ENCODE assay signal across 8 cellular contexts in the genomic region with DNA sequence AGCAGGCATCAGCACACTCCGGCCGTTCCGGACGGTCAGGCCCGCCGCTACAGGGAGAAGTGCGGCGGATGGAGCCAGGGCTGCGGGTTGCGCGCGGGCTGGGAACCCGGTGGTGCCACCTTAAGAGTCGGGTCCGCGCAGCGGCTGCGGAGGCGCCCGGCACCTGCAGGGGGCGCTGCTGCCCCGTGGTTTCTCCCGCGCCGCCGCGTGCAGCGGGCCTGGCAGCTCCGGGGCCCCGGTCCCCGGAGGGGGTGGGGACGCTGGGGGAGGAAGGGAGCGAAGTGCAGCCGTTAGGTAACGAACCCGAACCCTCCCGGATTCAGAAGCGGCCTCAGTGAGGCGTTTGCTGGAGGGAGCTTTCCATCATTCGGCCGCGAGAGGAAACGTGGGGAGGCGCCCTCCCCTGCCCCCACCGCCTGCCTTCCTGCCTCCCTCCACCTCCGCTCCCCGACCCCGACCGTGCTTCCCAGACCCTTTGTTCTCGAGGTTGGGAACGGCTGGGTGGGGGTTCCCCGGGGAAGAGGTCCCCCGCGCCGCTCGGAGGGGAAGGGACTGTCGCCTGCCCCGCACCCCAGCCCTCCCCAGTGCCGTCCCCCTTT. TPM values are rescaled to one million over a fixed set of nuclear protein-coding genes. Genes with fewer than 3 reads are reported as not detected.
A peak's percentile ranks its signal among the peaks of the same experiment; 100 is the strongest.
DNase-seq lines count a peak whose midpoint lies in the region; ATAC-seq and TF ChIP-seq lines count a peak whose summit lies in the region.

No MANE protein-coding gene starts in this region.

- H3K79me2 ChIP-seq in GM23338 (replicated peaks; ENCODE audit: insufficient read depth) (peaks cover 4% of the 10 kb centered on the region; the same call in 1 of the 2 replicates), SU-DHL-6 (ENCODE audit: insufficient read depth, low read length) (no peaks in the 10 kb centered on the region)

- H3K9me3 ChIP-seq in SU-DHL-6 (ENCODE audit: insufficient read depth, low read length) (no peaks in the 10 kb centered on the region), adrenal gland (replicated peaks in 1 of 3) (no peaks in the 10 kb centered on the region)

- H3K9me3 Mint-ChIP-seq in GM23338 (no peaks in the 10 kb centered on the region), progenitor cell of endocrine pancreas (ENCODE audit: low read depth) (no peaks in the 10 kb centered on the region)

- H3K9me2 ChIP-seq in GM23338 (ENCODE audit: insufficient read depth) (no peaks in the 10 kb centered on the region), SU-DHL-6 (replicated peaks; ENCODE audit: insufficient read depth, low read length) (no peaks in the 10 kb centered on the region)

- H3K27me3 ChIP-seq in GM23338 (ENCODE audit: insufficient read depth) (peaks cover 54% of the 10 kb centered on the region), SU-DHL-6 (ENCODE audit: low read length) (no peaks in the 10 kb centered on the region), adrenal gland (no peaks in the 10 kb centered on the region)

- H3K27ac Mint-ChIP-seq in GM23338 = 0 out of 2 replicates have a peak overlapping the region, but pooled peaks have one; percentile 73
- peak overlapping the region; percentile 88 for H3K27ac Mint-ChIP-seq in progenitor cell of endocrine pancreas

- peak; percentile 73 to 88 for TF ChIP-seq CTCF in GM23338 (conservative IDR thresholded peaks at IDR 0.05; ENCODE audit: low read depth in 2 of 2)
- TF ChIP-seq CTCF in SU-DHL-6 (IDR thresholded peaks at IDR 0.05; ENCODE audit: insufficient read depth, low read length, poor library complexity, severe bottlenecking) = peak; percentile 84
- TF ChIP-seq CTCF in adrenal gland (IDR thresholded peaks at IDR 0.05) = peak; percentile 71 to 99 (median 92)
- peak; percentile 99 for TF ChIP-seq CTCF in progenitor cell of endocrine pancreas (IDR thresholded peaks at IDR 0.05; ENCODE audit: unreplicated experiment)

- H3K4me3 ChIP-seq in GM08714 (ENCODE audit: low read length) = peak overlapping the region; percentile 74
- peak overlapping the region; percentile 76 for H3K4me3 ChIP-seq in GM23338
- peak overlapping the region; percentile 57 for H3K4me3 ChIP-seq in SU-DHL-6 (ENCODE audit: insufficient read depth, low read length, poor library complexity, severe bottlenecking)
- peak overlapping the region; percentile 41 to 87 (median 62) for H3K4me3 ChIP-seq in adrenal gland

- H3K4me3 Mint-ChIP-seq in GM23338 = peak overlapping the region; percentile 81
- peak overlapping the region; percentile 80 for H3K4me3 Mint-ChIP-seq in progenitor cell of endocrine pancreas (ENCODE audit: low read depth)

- intact Hi-C loops in adrenal gland (cut with DNase I) (loop anchor here (2.0 to 10.0 kb wide), 3 partner anchors 217 to 459 kb away; no protein-coding TSS in a partner anchor), left cardiac atrium (cut with DNase I) (loop anchor here (2.0 to 10.0 kb wide), 7 partner anchors 37 to 469 kb away; a partner anchor contains a TSS)

- TF ChIP-seq POLR2A in adrenal gland (IDR thresholded peaks at IDR 0.05) = peak in 1 of 2 donors; percentile 77

- WGBS in adrenal gland, 4 donors = 0 to 1% (median 0%) methylated on average over 3 to 59 of the region's 59 CpGs

- DNase-seq in GM23338 (ENCODE audit: low spot score) (peak; percentile 95), LHCN-M2 (ENCODE audit: low read depth) (peak; percentile 71), adrenal gland (peak; percentile 84 to 94 (median 88)), left cardiac atrium (peak; percentile 88), progenitor cell of endocrine pancreas (ENCODE audit: low spot score, unreplicated experiment) (peak; percentile 95), ureter (ENCODE audit: low spot score) (peak; percentile 90)

- H3K36me3 ChIP-seq in GM23338 (ENCODE audit: insufficient read depth) (no peaks in the 10 kb centered on the region), SU-DHL-6 (ENCODE audit: low read length) (no peaks in the 10 kb centered on the region), adrenal gland (replicated peaks in 1 of 2) (no peaks in the 10 kb centered on the region)

- ATAC-seq in GM23338 (peak; percentile 55), left cardiac atrium (peak; percentile 80 to 87)

- H3K27ac ChIP-seq in GM23338 (ENCODE audit: low read depth) = peak overlapping the region; percentile 88
- peak overlapping the region; percentile 1; the same call in 1 of the 2 replicates for H3K27ac ChIP-seq in SU-DHL-6 (ENCODE audit: low read depth, low read length)
- peak overlapping the region in 4 of 5 donors; percentile 32 to 80 (median 74) for H3K27ac ChIP-seq in adrenal gland

- H3K27me3 Mint-ChIP-seq in GM23338 (ENCODE audit: insufficient read depth, low read depth, poor library complexity) = peaks cover 51% of the 10 kb centered on the region
- H3K27me3 Mint-ChIP-seq in progenitor cell of endocrine pancreas = peaks cover 9% of the 10 kb centered on the region

- peaks cover 8% of the 10 kb centered on the region; the same call in 1 of the 2 replicates for H3F3A ChIP-seq in GM23338 (replicated peaks; ENCODE audit: low read depth)
- H3F3A ChIP-seq in SU-DHL-6 (ENCODE audit: insufficient read depth) = no peaks in the 10 kb centered on the region

- H4K20me1 ChIP-seq in GM23338 (replicated peaks; ENCODE audit: insufficient read depth) (no peaks in the 10 kb centered on the region), SU-DHL-6 (ENCODE audit: low read depth, low read length) (no peaks in the 10 kb centered on the region)

- H3K4me1 Mint-ChIP-seq in GM23338 (peaks cover 48% of the 10 kb centered on the region), progenitor cell of endocrine pancreas (ENCODE audit: low read depth) (peaks cover 26% of the 10 kb centered on the region)

- H2AFZ ChIP-seq in GM23338 (peak overlapping the region; percentile 56; the same call in 1 of the 2 replicates), SU-DHL-6 (ENCODE audit: low read depth, low read length, severe bottlenecking) (peak overlapping the region; percentile 99)

- H3K36me3 Mint-ChIP-seq in GM23338 (ENCODE audit: low read depth) (peaks cover 2% of the 10 kb centered on the region), progenitor cell of endocrine pancreas (ENCODE audit: insufficient read depth) (no peaks in the 10 kb centered on the region)

- H3K4me2 ChIP-seq in GM23338 (peak overlapping the region; percentile 78), SU-DHL-6 (ENCODE audit: low read depth, low read length, poor library complexity, severe bottlenecking) (peak overlapping the region; percentile 63)

- peaks cover 38% of the 10 kb centered on the region for H3K4me1 ChIP-seq in GM23338 (ENCODE audit: insufficient read depth)
- H3K4me1 ChIP-seq in adrenal gland (replicated peaks in 1 of 2) = peaks cover 4 to 6% of the 10 kb centered on the region in 2 donors

- H3K9ac ChIP-seq in SU-DHL-6 (ENCODE audit: low read length) = peak overlapping the region; percentile 61

TF ChIP-seq in GM23338, 12 proteins besides CTCF, POLR2A, EP300 and RAD21:
- TF ChIP-seq STAT1 (IDR thresholded peaks at IDR 0.05; ENCODE audit: unreplicated experiment) (no peak), CREB1 (CRISPR knock-in tag; IDR thresholded peaks at IDR 0.05; ENCODE audit: low read depth) (peak; percentile 44; the same call in 1 of the 2 replicates), NANOG (IDR thresholded peaks at IDR 0.05; ENCODE audit: borderline replicate concordance) (0 out of 2 replicates have a peak, but pooled peaks have one; percentile 33), POLR2AphosphoS5 (IDR thresholded peaks at IDR 0.05; ENCODE audit: low read depth) (peak; percentile 42), EZH2 (IDR thresholded peaks at IDR 0.05; ENCODE audit: low read depth, unreplicated experiment) (no peak), ZNF331 (CRISPR knock-in tag; IDR thresholded peaks at IDR 0.05; ENCODE audit: low read depth) (no peak)

RNA-seq across cellular contexts. Expression of a gene that starts 29.7 kb away (rescaled TPM):
- 2.3 and 3.5 TPM in 2 replicates for total RNA-seq in GM23338 (2014; rRNA removed; shearing (Covaris generic))
- 0.94 and 1.5 TPM in 2 replicates for polyA plus RNA-seq in GM23338 (2016; fragmentation: Nextera tagmentation; extraction: Ambion mirVana)
- 0.13 and 0.63 TPM in 2 replicates for total RNA-seq in LHCN-M2 (2014; rRNA removed)
- polyA plus RNA-seq in LHCN-M2 (2012) = 0.09 TPM
- total RNA-seq in adrenal gland = 1 to 10 TPM in 7 of 8 donors, under 1 TPM in 1; 0.78 to 3.5 (median 2.6) TPM
- polyA plus RNA-seq in adrenal gland = 1 to 10 TPM in 2 of 3 donors, under 1 TPM in 1; 0.64 to 2.3 (median 1.6) TPM
- total RNA-seq in left cardiac atrium = 1 to 10 TPM; 1.9 to 2.0 TPM
- total RNA-seq in progenitor cell of endocrine pancreas = 13.6 and 15.3 TPM in 2 replicates
- 3.6 TPM for total RNA-seq in ureter

RNA-seq across cellular contexts. Expression of a gene that starts 38.2 kb away (rescaled TPM):
- total RNA-seq in GM23338 (2014; rRNA removed; shearing (Covaris generic)) = 54.1 and 55.4 TPM in 2 replicates
- polyA plus RNA-seq in GM23338 (2016; fragmentation: Nextera tagmentation; extraction: Ambion mirVana) (26.1 and 28.8 TPM in 2 replicates), adrenal gland (10 to 100 TPM; 15.8 to 30.2 (median 29.3) TPM)
- total RNA-seq in LHCN-M2 (2014; rRNA removed) (15.0 and 23.3 TPM in 2 replicates), adrenal gland (10 to 100 TPM; 16.7 to 48.1 (median 26.8) TPM), left cardiac atrium (10 to 100 TPM; 26.1 to 30.3 TPM), progenitor cell of endocrine pancreas (55.7 and 65.6 TPM in 2 replicates), ureter (83.7 TPM)
- polyA plus RNA-seq in LHCN-M2 (2012) = 9.2 TPM

Comparison
In these comparisons a context has a peak if more than half of its experiments do, and no peak if none do; other contexts are left out.
1. Peak in every context shown above with its lines: DNase-seq, ATAC-seq, H3K4me3 ChIP-seq and H3K27ac ChIP-seq.
2. H3K27ac ChIP-seq: peak in every context shown above with its lines; median percentile 88 in GM23338; 74 in adrenal gland; 1 in SU-DHL-6.